ENCODE assay signal across 10 cellular contexts in genomic region chr9:134293576-134294227, GRCh38. TPM values are rescaled to one million over a fixed set of nuclear protein-coding genes. Genes with fewer than 3 reads are reported as not detected.
A peak's percentile ranks its signal among the peaks of the same experiment; 100 is the strongest.
DNase-seq lines count a peak whose midpoint lies in the region; ATAC-seq and TF ChIP-seq lines count a peak whose summit lies in the region.
"Had no signal": no experiment of that assay in that cellular context is flagged by ENCODE, and none has a peak within 500 bp of the region (broad histone marks: within the 10 kb centered on the region; RNA-seq: fewer than 3 reads in every experiment).

No MANE protein-coding gene starts in this region.

- DNase-seq in CD14-positive monocyte (ENCODE audit: low spot score): peak; percentile 43
- peak; percentile 52 for DNase-seq in RPMI8226
- DNase-seq in glutamatergic neuron: peak; percentile 31
- DNase-seq in foreskin keratinocyte: no peak
- no peak for DNase-seq in SK-N-DZ (ENCODE audit: low spot score)
- DNase-seq in activated CD4-positive, alpha-beta T cell treated with anti-CD3 and anti-CD28 coated beads for 4 hours: no peak
- DNase-seq in thyroid gland: no peak
- DNase-seq: activated CD8-positive, alpha-beta T cell treated with anti-CD3 and anti-CD28 coated beads, Interleukin-2, amount 10 ng/mL, durations not matched to agents 7 days and 5 days; cortex of kidney had no signal

- H3K4me3 Mint-ChIP-seq in CD14-positive monocyte (peak overlapping the region; percentile 86 to 94), glutamatergic neuron (ENCODE audit: unreplicated experiment) (no peak overlapping the region)
- H3K4me3 Mint-ChIP-seq: activated CD8-positive, alpha-beta T cell treated with anti-CD3 and anti-CD28 coated beads, Interleukin-2, amount 10 ng/mL, durations not matched to agents 7 days and 5 days had no signal

- no peak overlapping the region for H3K9ac ChIP-seq in rectal smooth muscle tissue (ENCODE audit: low read length)

- no peak for TF ChIP-seq POLR2A in thyroid gland (IDR thresholded peaks at IDR 0.05)

- 50 to 53% methylated on average over 14 to 27 of the region's 27 CpGs for WGBS in thyroid gland, 2 donors

- H3K27ac Mint-ChIP-seq in CD14-positive monocyte (peak overlapping the region in 4 of 7 donors; percentile 41 to 80 (median 49)), glutamatergic neuron (ENCODE audit: unreplicated experiment) (no peak overlapping the region)
- H3K27ac Mint-ChIP-seq: activated CD8-positive, alpha-beta T cell treated with anti-CD3 and anti-CD28 coated beads, Interleukin-2, amount 10 ng/mL, durations not matched to agents 7 days and 5 days had no signal

- H3K9me3 Mint-ChIP-seq in CD14-positive monocyte: peaks cover 0 to 7% (median 0%) of the 10 kb centered on the region in 7 donors
- H3K9me3 Mint-ChIP-seq in glutamatergic neuron (ENCODE audit: unreplicated experiment): no peaks in the 10 kb centered on the region

- H3K36me3 Mint-ChIP-seq in CD14-positive monocyte: no peaks in the 10 kb centered on the region
- H3K36me3 Mint-ChIP-seq in glutamatergic neuron (ENCODE audit: unreplicated experiment): no peaks in the 10 kb centered on the region

- no peak for ATAC-seq in foreskin keratinocyte
- ATAC-seq: activated CD8-positive, alpha-beta T cell treated with anti-CD3 and anti-CD28 coated beads, Interleukin-2, amount 10 ng/mL, durations not matched to agents 7 days and 5 days had no signal

- H3K27me3 Mint-ChIP-seq in CD14-positive monocyte (ENCODE audit: low read depth in 3 of 3) (peaks cover 17 to 22% (median 18%) of the 10 kb centered on the region in 3 donors), glutamatergic neuron (ENCODE audit: unreplicated experiment) (peaks cover 2% of the 10 kb centered on the region)

- H3K36me3 ChIP-seq in rectal smooth muscle tissue (ENCODE audit: control insufficient read depth, insufficient read depth, low read length) (no peaks in the 10 kb centered on the region), thyroid gland (no peaks in the 10 kb centered on the region)

- H3K4me1 Mint-ChIP-seq in CD14-positive monocyte (peaks cover 11% of the 10 kb centered on the region), glutamatergic neuron (ENCODE audit: low read depth, unreplicated experiment) (peaks cover 4% of the 10 kb centered on the region)

- H3K9me3 ChIP-seq in thyroid gland: no peaks in the 10 kb centered on the region

- H3K4me1 ChIP-seq in rectal smooth muscle tissue (ENCODE audit: control insufficient read depth, insufficient read depth, low read length) (peaks cover 2% of the 10 kb centered on the region), foreskin keratinocyte (no peaks in the 10 kb centered on the region), thyroid gland (peaks cover 0 to 8% of the 10 kb centered on the region in 2 donors)

- intact Hi-C loops in CD14-positive monocyte (cut with micrococcal nuclease): no loop called here
- intact Hi-C loops in thyroid gland (cut with DNase I): no loop called here

- H3K27me3 ChIP-seq in rectal smooth muscle tissue (ENCODE audit: control insufficient read depth, insufficient read depth, low read length): no peaks in the 10 kb centered on the region
- H3K27me3 ChIP-seq in foreskin keratinocyte: peaks cover 37% of the 10 kb centered on the region
- H3K27me3 ChIP-seq in thyroid gland: no peaks in the 10 kb centered on the region

- no peak overlapping the region for H3K27ac ChIP-seq in rectal smooth muscle tissue (ENCODE audit: low read depth, low read length)
- H3K27ac ChIP-seq in foreskin keratinocyte: no peak overlapping the region
- H3K27ac ChIP-seq in thyroid gland: no peak overlapping the region

- H3K4me3 ChIP-seq in rectal smooth muscle tissue (ENCODE audit: low read length): peak overlapping the region; percentile 34
- no peak overlapping the region for H3K4me3 ChIP-seq in thyroid gland (replicated peaks in 1 of 3)

- TF ChIP-seq CTCF in CD14-positive monocyte (IDR thresholded peaks at IDR 0.05) (no peak), glutamatergic neuron (IDR thresholded peaks at IDR 0.05; ENCODE audit: partially characterized antibody, unreplicated experiment) (no peak), foreskin keratinocyte (conservative IDR thresholded peaks at IDR 0.05) (no peak), thyroid gland (IDR thresholded peaks at IDR 0.05) (no peak)

RNA-seq across cellular contexts. Expression of gene RXRA, which starts 32.6 kb away (rescaled TPM):
- polyA plus RNA-seq in CD14-positive monocyte: 10 to 100 TPM; 15.8 to 23.2 TPM
- total RNA-seq in glutamatergic neuron (ENCODE audit: unreplicated experiment): 20.5 TPM
- 24.1 and 25.2 TPM in 2 replicates for total RNA-seq in foreskin keratinocyte
- polyA plus RNA-seq in foreskin keratinocyte: 16.5 and 18.3 TPM in 2 replicates
- 4.3 and 5.7 TPM in 2 replicates for polyA plus RNA-seq in SK-N-DZ (2014; cell fraction: cytosol; rRNA removed)
- polyA plus RNA-seq in SK-N-DZ (2014; cell fraction: nucleus; rRNA removed): 3.2 and 3.3 TPM in 2 replicates
- total RNA-seq in thyroid gland: 10 to 100 TPM; 39.4 to 81.3 (median 67.4) TPM

Comparison
In these comparisons a context has a peak if more than half of its experiments do, and no peak if none do; other contexts are left out.
1. DNase-seq: peak in CD14-positive monocyte (single experiment), RPMI8226 (single experiment) and glutamatergic neuron (single experiment); none in foreskin keratinocyte (0 of 2), SK-N-DZ (single experiment), activated CD4-positive, alpha-beta T cell treated with anti-CD3 and anti-CD28 coated beads for 4 hours (0 of 2) and thyroid gland (0 of 2).